ENCODE assay signal across 8 cellular contexts in genomic region chr16:89171216-89172170, GRCh38. TPM values are rescaled to one million over a fixed set of nuclear protein-coding genes. Genes with fewer than 3 reads are reported as not detected.
DNase-seq lines count a peak whose midpoint lies in the region; ATAC-seq lines count a peak whose summit lies in the region.

TSS of gene CDH15 (plus strand) at chr16:89171748. CDS start at chr16:89171832, 84 bp downstream.

- H3K9ac ChIP-seq in BLaER1 treated with 17β-estradiol and CSF1 and Interleukin-3, amounts not matched to agents 10 nM and 100 nM, result peak within 1 kb of the TSS in 9 of 11 experiments; percentile 34 to 67 (median 46); a peak in 16 of 22 replicates
- no peak within 1 kb of the TSS for H3K9ac ChIP-seq in mesendoderm (ENCODE audit: low read length)

- H3K4me1 ChIP-seq in BLaER1 treated with 17β-estradiol and CSF1 and Interleukin-3, amounts not matched to agents 10 nM and 100 nM, result peaks cover 69 to 96% (median 95%) of the 10 kb centered on the region in 10 experiments
- peaks cover 24% of the 10 kb centered on the region for H3K4me1 ChIP-seq in effector memory CD4-positive, alpha-beta T cell (ENCODE audit: control insufficient read depth, insufficient read depth, low read length, poor library complexity, severe bottlenecking)
- peaks cover 2% of the 10 kb centered on the region for H3K4me1 ChIP-seq in mesendoderm (ENCODE audit: control insufficient read depth, low read depth, low read length)

- no peaks in the 10 kb centered on the region for H3K79me2 ChIP-seq in mesendoderm (ENCODE audit: control insufficient read depth, insufficient read depth, low read length)

- no peak within 1 kb of the TSS for H3K18ac ChIP-seq in mesendoderm (ENCODE audit: low read length)

- no peak within 1 kb of the TSS for H2BK15ac ChIP-seq in mesendoderm (replicated peaks; ENCODE audit: low read depth)

- H2BK5ac ChIP-seq in mesendoderm (ENCODE audit: low read length), result no peak within 1 kb of the TSS

- WGBS in mesendoderm (ENCODE audit: extremely low coverage, insufficient coverage, low lambda C conversion rate), result no CpG with 5 or more reads among the region's 74 CpGs

- no peak within 1 kb of the TSS for H4K8ac ChIP-seq in mesendoderm (ENCODE audit: low read depth, low read length)

- H3K4me2 ChIP-seq in BLaER1 treated with 17β-estradiol and CSF1 and Interleukin-3, amounts not matched to agents 10 nM and 100 nM, result peak within 1 kb of the TSS; percentile 86 to 96 (median 93)
- peak within 1 kb of the TSS; percentile 44 for H3K4me2 ChIP-seq in mesendoderm (ENCODE audit: low read length)

- peak; percentile 97 for DNase-seq in HPDE6-E6E7 (ENCODE audit: extremely low spot score)
- peak; percentile 84 for DNase-seq in NCI-H82 treated with DMSO at 0.1 percent for 48 hours (lab: John Stamatoyannopoulos, UW; ENCODE audit: unreplicated experiment)
- peak; percentile 95 for DNase-seq in activated CD8-positive, alpha-beta memory T cell treated with anti-CD3 and anti-CD28 coated beads for 24 hours
- DNase-seq in effector memory CD4-positive, alpha-beta T cell, result peak; percentile 92 to 98 (median 95)
- DNase-seq in mesendoderm, result peak; percentile 98
- peak; percentile 86 for DNase-seq in stimulated activated CD8-positive, alpha-beta memory T cell treated with anti-CD3 and anti-CD28 coated beads, Interleukin-12 subunit alpha, Interleukin-12 subunit beta, amount 100 ng/mL, for 1 hour (ENCODE audit: low read depth)

- H2BK120ac ChIP-seq in mesendoderm (ENCODE audit: low read depth, low read length), result no peak within 1 kb of the TSS

- H3K36me3 ChIP-seq in BLaER1 treated with 17β-estradiol and CSF1 and Interleukin-3, amounts not matched to agents 10 nM and 100 nM, result no peaks in the 10 kb centered on the region
- no peaks in the 10 kb centered on the region for H3K36me3 ChIP-seq in effector memory CD4-positive, alpha-beta T cell (ENCODE audit: control insufficient read depth, insufficient read depth, low read length)
- H3K36me3 ChIP-seq in mesendoderm (ENCODE audit: control insufficient read depth, insufficient read depth, low read length), result no peaks in the 10 kb centered on the region

- H4K5ac ChIP-seq in mesendoderm (ENCODE audit: low read length), result no peak within 1 kb of the TSS

- H3K56ac ChIP-seq in mesendoderm (ENCODE audit: low read length), result peak within 1 kb of the TSS; percentile 15

- peak within 1 kb of the TSS in 8 of 10 experiments; percentile 18 to 62 (median 42); a peak in 12 of 20 replicates for H3K4me3 ChIP-seq in BLaER1 treated with 17β-estradiol and CSF1 and Interleukin-3, amounts not matched to agents 10 nM and 100 nM
- H3K4me3 ChIP-seq in effector memory CD4-positive, alpha-beta T cell (ENCODE audit: insufficient read depth, low read depth, low read length, poor library complexity, severe bottlenecking), result peak within 1 kb of the TSS; percentile 45
- H3K4me3 ChIP-seq in mesendoderm (ENCODE audit: low read length), result no peak within 1 kb of the TSS

- no peaks in the 10 kb centered on the region for H3K79me1 ChIP-seq in mesendoderm (ENCODE audit: low read length)

- peak; percentile 64 for ATAC-seq in GM19467 (IDR thresholded peaks at IDR 0.05; ENCODE audit: unreplicated experiment)

- no peak within 1 kb of the TSS for H2AK5ac ChIP-seq in mesendoderm (ENCODE audit: low read length)

- H3K23ac ChIP-seq in mesendoderm (ENCODE audit: low read length), result no peak within 1 kb of the TSS

- no peak within 1 kb of the TSS for H3K4ac ChIP-seq in mesendoderm (ENCODE audit: low read depth, low read length)

- peak within 1 kb of the TSS in 1 of 11 experiments; percentile 28; a peak in 1 of 22 replicates for H3K27ac ChIP-seq in BLaER1 treated with 17β-estradiol and CSF1 and Interleukin-3, amounts not matched to agents 10 nM and 100 nM
- no peak within 1 kb of the TSS for H3K27ac ChIP-seq in effector memory CD4-positive, alpha-beta T cell (ENCODE audit: insufficient read depth, low read length, poor library complexity, severe bottlenecking)
- H3K27ac ChIP-seq in mesendoderm (ENCODE audit: low read depth, low read length), result no peak within 1 kb of the TSS

- H4K20me1 ChIP-seq in BLaER1 treated with 17β-estradiol and CSF1 and Interleukin-3, amounts not matched to agents 10 nM and 100 nM, result peaks cover 0 to 54% (median 10%) of the 10 kb centered on the region in 11 experiments; a peak in 10 of 22 replicates

- H3K9me3 ChIP-seq in BLaER1 treated with 17β-estradiol and CSF1 and Interleukin-3, amounts not matched to agents 10 nM and 100 nM (replicated peaks in 1 of 11), result no peaks in the 10 kb centered on the region
- H3K9me3 ChIP-seq in effector memory CD4-positive, alpha-beta T cell (ENCODE audit: control insufficient read depth, low read length), result no peaks in the 10 kb centered on the region

- peaks cover 0 to 17% (median 0%) of the 10 kb centered on the region in 11 experiments; a peak in 9 of 22 replicates for H3K27me3 ChIP-seq in BLaER1 treated with 17β-estradiol and CSF1 and Interleukin-3, amounts not matched to agents 10 nM and 100 nM
- H3K27me3 ChIP-seq in effector memory CD4-positive, alpha-beta T cell (replicated peaks; ENCODE audit: control insufficient read depth, insufficient read depth, low read length, poor library complexity, severe bottlenecking), result no peaks in the 10 kb centered on the region
- no peaks in the 10 kb centered on the region for H3K27me3 ChIP-seq in mesendoderm (ENCODE audit: insufficient read depth, low read length, poor library complexity)

RNA-seq across cellular contexts. Expression of gene CDH15, which starts in this region (rescaled TPM):
- polyA plus RNA-seq in mesendoderm (2013, experiment 1 of 2), result 0.10 TPM
- 0.10 TPM for polyA plus RNA-seq in mesendoderm (2013, experiment 2 of 2)
